8 cellular contexts compared by ENCODE assay signal in genomic region chr3:118882353-118882947, GRCh38.
DNase-seq lines count a peak whose midpoint lies in the region; ATAC-seq and TF ChIP-seq lines count a peak whose summit lies in the region.

No MANE protein-coding gene starts in this region.

- H4K20me1 ChIP-seq in GM23248 (ENCODE audit: insufficient read depth) = no peaks in the 10 kb centered on the region

- no peak overlapping the region for H3K27ac ChIP-seq in GM23248
- H3K27ac ChIP-seq in ascending aorta = no peak overlapping the region
- H3K27ac ChIP-seq in spleen = no peak overlapping the region

- H3K36me3 ChIP-seq in GM23248 (ENCODE audit: low read depth) (no peaks in the 10 kb centered on the region), ascending aorta (no peaks in the 10 kb centered on the region), spleen (no peaks in the 10 kb centered on the region)

- peak overlapping the region; percentile 85 for H3K27ac Mint-ChIP-seq in T-helper 17 cell

- no peak overlapping the region for H3K4me2 ChIP-seq in GM23248 (ENCODE audit: unreplicated experiment)

- DNase-seq in GM03348 (ENCODE audit: low spot score) (peak; percentile 62), GM23248 (peak; percentile 68), MV-4-11 (lab: John Stamatoyannopoulos, UW) (peak; percentile 53), T-helper 17 cell (peak; percentile 21 to 56 (median 35)), ascending aorta (ENCODE audit: low spot score in 2 of 2) (peak in 1 of 2 donors; percentile 75), hypothalamus (lab: John Stamatoyannopoulos, UW) (peak in 42 of 51 donors; percentile 1 to 84 (median 38)), spleen (no peak)

- no peaks in the 10 kb centered on the region for H3K9me2 ChIP-seq in GM23248 (ENCODE audit: insufficient read depth)

- H3K4me3 Mint-ChIP-seq in T-helper 17 cell = no peak overlapping the region

- no peak overlapping the region for H3K9ac ChIP-seq in GM23248

- no peaks in the 10 kb centered on the region for H3K4me1 ChIP-seq in GM23248 (ENCODE audit: insufficient read depth)
- H3K4me1 ChIP-seq in ascending aorta = no peaks in the 10 kb centered on the region
- H3K4me1 ChIP-seq in spleen = peaks cover 0 to 8% (median 0%) of the 10 kb centered on the region in 6 donors

- TF ChIP-seq CTCF in ascending aorta (IDR thresholded peaks at IDR 0.05) = peak in 2 of 3 experiments; percentile 67 to 76
- peak; percentile 38 to 84 (median 69) for TF ChIP-seq CTCF in spleen (IDR thresholded peaks at IDR 0.05 in 8 of 11, conservative IDR thresholded peaks at IDR 0.05 in 3 of 11)

- H3K4me3 ChIP-seq in GM23248 (no peak overlapping the region), ascending aorta (no peak overlapping the region), spleen (no peak overlapping the region)

- H3K36me3 Mint-ChIP-seq in T-helper 17 cell (ENCODE audit: low read depth) = peaks cover 5% of the 10 kb centered on the region

- H3K79me2 ChIP-seq in GM23248 (ENCODE audit: insufficient read depth) = no peaks in the 10 kb centered on the region

- peak; percentile 67 for ATAC-seq in T-helper 17 cell
- no peak for ATAC-seq in HG03460 (IDR thresholded peaks at IDR 0.05; ENCODE audit: unreplicated experiment)

- WGBS in GM23248 (ENCODE audit: low coverage in 1 of 2, low lambda C conversion rate in 2 of 2, missing lambda C conversion rate in 2 of 2), 2 experiments = 49 to 58% methylated on average over 3 of the region's 3 CpGs
- WGBS in spleen, 5 donors = 67 to 82% (median 74%) methylated on average over 3 of the region's 3 CpGs

- no peak for TF ChIP-seq POLR2A in spleen (IDR thresholded peaks at IDR 0.05)

- in situ Hi-C loops in GM23248 (cut with MboI) = loop anchor here (10.0 to 25.0 kb wide), 2 partner anchors 202 to 805 kb away; partner anchors contain the start of gene COX17

- H2AFZ ChIP-seq in GM23248 = no peak overlapping the region

- H3F3A ChIP-seq in GM23248 (ENCODE audit: insufficient read depth) = no peaks in the 10 kb centered on the region

- peaks cover 40% of the 10 kb centered on the region for H3K27me3 Mint-ChIP-seq in T-helper 17 cell

- intact Hi-C loops in ascending aorta (cut with DNase I) = loop anchor here (1.0 to 2.0 kb wide), 2 partner anchors 216 to 358 kb away; partner anchors contain the start of gene B4GALT4
- intact Hi-C loops in spleen (cut with DNase I; ENCODE audit: low total_unique reads) = loop anchor here (5.0 kb wide), 2 partner anchors 360 to 800 kb away; partner anchors contain the start of gene B4GALT4

- H3K9me3 ChIP-seq in GM23248 (ENCODE audit: low read depth) (no peaks in the 10 kb centered on the region), T-helper 17 cell (ENCODE audit: control insufficient read depth, low read length, poor library complexity, severe bottlenecking) (no peaks in the 10 kb centered on the region), ascending aorta (no peaks in the 10 kb centered on the region), spleen (no peaks in the 10 kb centered on the region)

- H3K4me1 Mint-ChIP-seq in T-helper 17 cell = peaks cover 14% of the 10 kb centered on the region

- H3K27me3 ChIP-seq in GM23248 (replicated peaks; ENCODE audit: insufficient read depth) (peaks cover 19% of the 10 kb centered on the region; the same call in 1 of the 2 replicates), ascending aorta (no peaks in the 10 kb centered on the region), spleen (replicated peaks in 1 of 7) (peaks cover 0 to 18% (median under 1%) of the 10 kb centered on the region in 7 donors)
